Comparison of ENCODE assay signal across 6 cellular contexts in genomic region chr4:157195374-157195773, GRCh38. TPM values are rescaled to one million over a fixed set of nuclear protein-coding genes. Genes with fewer than 3 reads are reported as not detected.
"Had no signal": no experiment of that assay in that cellular context is flagged by ENCODE, and none has a peak within 500 bp of the region (broad histone marks: within the 10 kb centered on the region; RNA-seq: fewer than 3 reads in every experiment).

No MANE protein-coding gene starts in this region.

- H3K27me3 Mint-ChIP-seq: IgD-negative memory B cell had no signal

- H3K4me1 Mint-ChIP-seq: IgD-negative memory B cell had no signal

- ATAC-seq: HepG2, K562 had no signal

- H3K27ac Mint-ChIP-seq: IgD-negative memory B cell had no signal

- H3K4me3 Mint-ChIP-seq: IgD-negative memory B cell had no signal

- H3K27ac ChIP-seq: HL-60 had no signal

- H3K36me3 Mint-ChIP-seq: IgD-negative memory B cell had no signal

- H3K4me3 ChIP-seq: K562 had no signal

- DNase-seq: IMR-90, KBM-7 had no signal

RNA-seq across cellular contexts. Expression of gene GRIA2, which starts 25.2 kb away (rescaled TPM):
- polyA plus RNA-seq: HepG2, IgD-negative memory B cell, IMR-90 had no signal
